12 cellular contexts compared by ENCODE assay signal in the genomic region with DNA sequence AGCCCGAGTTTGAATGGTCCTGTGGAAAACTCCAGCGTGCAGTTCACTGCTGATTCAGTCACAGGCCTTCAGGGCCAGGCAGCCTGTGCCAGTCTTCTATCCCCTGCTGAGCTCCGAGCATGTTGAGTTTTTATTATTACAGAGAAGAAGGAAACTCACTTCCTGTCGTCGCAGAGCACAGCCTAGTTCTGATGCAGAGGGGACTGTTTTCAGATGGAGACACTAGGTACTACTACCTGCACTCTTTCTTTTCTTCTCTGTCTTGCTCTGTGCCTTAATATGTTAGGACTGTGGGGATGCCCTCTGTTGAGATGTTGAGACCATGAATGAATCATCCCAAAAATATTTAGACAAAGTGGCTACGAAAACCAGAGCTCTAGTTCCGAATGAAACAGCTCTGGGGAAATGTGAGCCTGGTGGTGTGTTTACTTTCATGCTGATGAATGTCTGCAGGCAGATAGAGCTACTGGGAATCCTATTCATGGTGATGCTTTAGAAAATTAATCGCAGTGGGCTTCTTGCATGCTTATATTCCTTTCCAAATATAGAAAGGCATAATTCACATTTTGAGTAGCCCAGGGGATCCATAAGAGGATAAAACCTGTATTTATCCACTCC. TPM values are rescaled to one million over a fixed set of nuclear protein-coding genes. Genes with fewer than 3 reads are reported as not detected.
A peak's percentile ranks its signal among the peaks of the same experiment; 100 is the strongest.
DNase-seq lines count a peak whose midpoint lies in the region; ATAC-seq and TF ChIP-seq lines count a peak whose summit lies in the region.
"Had no signal": no experiment of that assay in that cellular context is flagged by ENCODE, and none has a peak within 500 bp of the region (broad histone marks: within the 10 kb centered on the region; RNA-seq: fewer than 3 reads in every experiment).

No MANE protein-coding gene starts in this region.

- ATAC-seq in GM21528 (IDR thresholded peaks at IDR 0.05; ENCODE audit: low FRiP score, unreplicated experiment): no peak

- H3K9me3 ChIP-seq in ascending aorta: no peaks in the 10 kb centered on the region
- H3K9me3 ChIP-seq: thoracic aorta had no signal

- intact Hi-C loops in ascending aorta (cut with DNase I): loop anchor here (5.0 kb wide), 1 partner anchor 393 kb away; no protein-coding TSS in a partner anchor

- H3K27me3 ChIP-seq in rectal smooth muscle tissue (ENCODE audit: control insufficient read depth, insufficient read depth, low read length) (no peaks in the 10 kb centered on the region), ascending aorta (no peaks in the 10 kb centered on the region)

- DNase-seq in GM03348 (ENCODE audit: low spot score) (peak; percentile 68), NCI-H345 treated with DMSO at 0.1 percent for 48 hours (lab: John Stamatoyannopoulos, UW; ENCODE audit: unreplicated experiment) (peak; percentile 48), dermis microvascular lymphatic vessel endothelial cell (ENCODE audit: low read depth in 2 of 2) (peak; percentile 12 to 59), T-helper 2 cell (no peak), ecto neural progenitor cell (ENCODE audit: low spot score) (no peak), ascending aorta (ENCODE audit: low spot score in 2 of 2) (no peak)
- DNase-seq: NK-92 treated with Interleukin-12 subunit alpha and Interleukin-12 subunit beta, amount 100 ng/mL, for 24 hours; right cardiac atrium had no signal

- H3K27ac ChIP-seq in rectal smooth muscle tissue (ENCODE audit: low read depth, low read length): peak overlapping the region; percentile 77
- no peak overlapping the region for H3K27ac ChIP-seq in ascending aorta
- H3K27ac ChIP-seq: thoracic aorta had no signal

- no peak overlapping the region for H3K9ac ChIP-seq in rectal smooth muscle tissue (ENCODE audit: low read length)

- H3K36me3 ChIP-seq in rectal smooth muscle tissue (ENCODE audit: control insufficient read depth, insufficient read depth, low read length) (no peaks in the 10 kb centered on the region), ascending aorta (no peaks in the 10 kb centered on the region)
- H3K36me3 ChIP-seq: thoracic aorta had no signal

- no peak for TF ChIP-seq CTCF in ascending aorta (IDR thresholded peaks at IDR 0.05)

- peaks cover 18% of the 10 kb centered on the region for H3K4me1 ChIP-seq in rectal smooth muscle tissue (ENCODE audit: control insufficient read depth, insufficient read depth, low read length)
- peaks cover 0 to 9% of the 10 kb centered on the region in 2 donors for H3K4me1 ChIP-seq in ascending aorta

- H3K4me3 ChIP-seq in rectal smooth muscle tissue (ENCODE audit: low read length) (no peak overlapping the region), ascending aorta (no peak overlapping the region)
- H3K4me3 ChIP-seq: thoracic aorta had no signal

RNA-seq across cellular contexts. Expression of a gene that starts 29.6 kb away (rescaled TPM):
- total RNA-seq in dermis microvascular lymphatic vessel endothelial cell: 39.4 and 47.7 TPM in 2 replicates
- total RNA-seq in ascending aorta: 27.2 TPM

RNA-seq across cellular contexts. Expression of a gene that starts 42.2 kb away (rescaled TPM):
- not detected in 2 replicates for total RNA-seq in dermis microvascular lymphatic vessel endothelial cell
- not detected for total RNA-seq in ascending aorta
- total RNA-seq: glomerular endothelial cell, right cardiac atrium had no signal

RNA-seq across cellular contexts. Expression of a gene that starts 45.5 kb away (rescaled TPM):
- total RNA-seq in dermis microvascular lymphatic vessel endothelial cell: not detected in 2 replicates
- not detected for total RNA-seq in ascending aorta
- total RNA-seq: glomerular endothelial cell, thoracic aorta had no signal

Comparison
In these comparisons a context has a peak if more than half of its experiments do, and no peak if none do; other contexts are left out.
1. DNase-seq: peak in GM03348 (single experiment), NCI-H345 treated with DMSO at 0.1 percent for 48 hours (single experiment) and dermis microvascular lymphatic vessel endothelial cell (2 of 2); none in T-helper 2 cell (0 of 5), ecto neural progenitor cell (single experiment) and ascending aorta (0 of 2).